Comparison of ENCODE assay signal across 8 cellular contexts in the genomic region with DNA sequence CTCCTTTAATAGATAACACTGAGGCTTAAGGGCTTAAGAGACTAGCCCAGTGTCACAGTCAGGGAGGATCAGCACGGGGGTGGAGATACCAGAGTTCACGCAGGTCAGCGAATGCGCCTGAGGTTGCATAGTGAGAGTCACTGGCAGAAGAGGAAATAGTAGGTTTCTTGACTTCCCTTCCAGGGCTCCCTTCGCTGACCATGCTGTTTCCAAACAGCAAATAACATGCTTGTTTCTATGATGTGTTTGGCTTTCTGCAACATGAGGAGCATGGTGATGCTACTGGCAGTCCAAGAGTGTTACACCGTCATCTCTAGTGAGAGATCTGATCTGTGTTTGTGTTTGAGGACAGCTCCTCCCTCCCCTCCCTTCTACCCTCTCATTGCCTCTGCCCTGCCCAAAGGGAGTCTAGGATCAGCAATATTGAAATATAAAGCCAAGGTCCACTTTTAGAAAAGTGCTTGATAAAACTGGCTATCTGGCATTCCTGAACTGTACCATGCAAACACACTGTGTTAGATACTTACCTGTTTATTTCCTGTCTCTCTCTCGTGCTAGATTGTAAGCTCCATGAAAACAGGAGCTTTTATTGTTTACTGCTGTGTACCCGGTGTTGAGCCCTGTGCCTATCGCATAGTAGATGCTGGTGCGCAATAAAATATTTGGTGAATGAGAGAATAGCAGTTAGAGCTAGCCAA. TPM values are rescaled to one million over a fixed set of nuclear protein-coding genes. Genes with fewer than 3 reads are reported as not detected.
DNase-seq lines count a peak whose midpoint lies in the region; ATAC-seq, FAIRE-seq and TF ChIP-seq lines count a peak whose summit lies in the region.

No MANE protein-coding gene starts in this region.

- in situ Hi-C loops in IMR-90 (cut with MboI; ENCODE audit: low sequenced_read_pairs): no loop called here

- peaks cover 84% of the 10 kb centered on the region for H3K4me1 Mint-ChIP-seq in activated naive CD8-positive, alpha-beta T cell (ENCODE audit: low read depth)
- H3K4me1 Mint-ChIP-seq in neural crest cell: peaks cover 56% of the 10 kb centered on the region

- peak overlapping the region; percentile 34; the same call in 1 of the 2 replicates for H2AK5ac ChIP-seq in IMR-90 (ENCODE audit: low read depth, low read length)

- H3K4me2 ChIP-seq in IMR-90 (ENCODE audit: low read depth, low read length): no peak overlapping the region

- no peak overlapping the region for H3K9ac ChIP-seq in IMR-90 (ENCODE audit: low read depth, low read length)

- 93% methylated on average over 6 of the region's 10 CpGs; no CpG with 5 or more reads in 1 of the 2 experiments for whole genome bisulfite sequencing in IMR-90 (ENCODE audit: extremely low coverage in 2 of 2, insufficient read length in 1 of 2), 2 experiments

- no peak overlapping the region for H3K56ac ChIP-seq in IMR-90 (ENCODE audit: extremely low read depth, insufficient read depth, low read length)

- H3K36me3 Mint-ChIP-seq in activated naive CD8-positive, alpha-beta T cell: peaks cover 5% of the 10 kb centered on the region
- peaks cover 15% of the 10 kb centered on the region for H3K36me3 Mint-ChIP-seq in neural crest cell (ENCODE audit: low read depth)

- peak overlapping the region; percentile 42; the same call in 1 of the 2 replicates for H3K18ac ChIP-seq in IMR-90 (ENCODE audit: low read depth, low read length)

- H2BK5ac ChIP-seq in IMR-90 (ENCODE audit: low read depth, low read length, poor library complexity, severe bottlenecking): no peak overlapping the region

- H3K36me3 ChIP-seq in IMR-90 (ENCODE audit: control insufficient read depth, insufficient read depth, low read length): peaks cover 7% of the 10 kb centered on the region

- no TSS peak for BruUV-seq in IMR-90 (replicated peaks; lab: Mats Ljungman, UMichigan)

- H4K91ac ChIP-seq in IMR-90 (ENCODE audit: insufficient read depth, low read depth, low read length): no peak overlapping the region

- H3K4me3 Mint-ChIP-seq in activated naive CD8-positive, alpha-beta T cell: peak overlapping the region; percentile 62
- no peak overlapping the region for H3K4me3 Mint-ChIP-seq in neural crest cell

- peaks cover 27% of the 10 kb centered on the region; the same call in 1 of the 2 replicates for H4K20me1 ChIP-seq in IMR-90 (ENCODE audit: insufficient read depth, low read length)

- peak overlapping the region; percentile 54; the same call in 1 of the 2 replicates for H3K23ac ChIP-seq in IMR-90 (ENCODE audit: low read depth, low read length)

- no peak overlapping the region for H2BK120ac ChIP-seq in IMR-90 (ENCODE audit: low read depth, low read length)

- no peaks in the 10 kb centered on the region for H3K9me3 ChIP-seq in IMR-90 (ENCODE audit: control insufficient read depth, insufficient read depth, low read length)

- H2BK15ac ChIP-seq in IMR-90 (ENCODE audit: low read depth, low read length): peak overlapping the region; percentile 70; the same call in 1 of the 3 replicates

- H2AFZ ChIP-seq in IMR-90 (replicated peaks; ENCODE audit: low read length, poor library complexity): no peak overlapping the region

- no peaks in the 10 kb centered on the region for H3K27me3 ChIP-seq in IMR-90 (ENCODE audit: control insufficient read depth, insufficient read depth, low read length)

- no peak for FAIRE-seq in GM12891 (lab: Jason Lieb, UNC)

- no peak overlapping the region for H2AK9ac ChIP-seq in IMR-90 (replicated peaks; ENCODE audit: low read depth, low read length, poor library complexity)

- H4K8ac ChIP-seq in IMR-90 (ENCODE audit: low read depth in 2 of 2, low read length in 2 of 2): no peak overlapping the region

- peak overlapping the region; percentile 62; the same call in 1 of the 2 replicates for H3K14ac ChIP-seq in IMR-90 (replicated peaks; ENCODE audit: low read depth, low read length)

- H3K27ac Mint-ChIP-seq in activated naive CD8-positive, alpha-beta T cell: peak overlapping the region; percentile 82
- H3K27ac Mint-ChIP-seq in neural crest cell (ENCODE audit: unreplicated experiment): peak overlapping the region; percentile 23

- H3K4me1 ChIP-seq in IMR-90 (ENCODE audit: control insufficient read depth, insufficient read depth, low read length): peaks cover 11% of the 10 kb centered on the region

- POLR2A ChIA-PET in IMR-90 (lab: Charles Lee; ENCODE audit: unreplicated experiment): no interaction called here

- H3K79me1 ChIP-seq in IMR-90 (ENCODE audit: low read depth in 1 of 2, low read length in 2 of 2): peaks cover 39 to 71% of the 10 kb centered on the region in 2 experiments

- H2BK20ac ChIP-seq in IMR-90 (ENCODE audit: low read depth, low read length): no peak overlapping the region

- TF ChIP-seq RAD21 in IMR-90 (IDR thresholded peaks at IDR 0.05; ENCODE audit: low read length): no peak

- H3K9me1 ChIP-seq in IMR-90 (ENCODE audit: insufficient read depth, low read length): peaks cover 10% of the 10 kb centered on the region

- no peak overlapping the region for H4K5ac ChIP-seq in IMR-90 (ENCODE audit: low read depth, low read length)

- TF ChIP-seq CTCF in IMR-90 (conservative IDR thresholded peaks at IDR 0.05; ENCODE audit: low read depth, low read length): no peak
- TF ChIP-seq CTCF in neural crest cell (conservative IDR thresholded peaks at IDR 0.05): no peak

- intact Hi-C loops in IMR-90 (cut with micrococcal nuclease): no loop called here

- dilution Hi-C loops in IMR-90 (cut with HindIII; ENCODE audit: low sequenced_read_pairs, unreplicated experiment): no loop called here

- H3K4me3 ChIP-seq in IMR-90 (ENCODE audit: insufficient read depth, low read depth, low read length): no peak overlapping the region

- DNase-seq in IMR-90: no peak
- no peak for DNase-seq in neural crest cell (ENCODE audit: low read depth, low spot score)
- DNase-seq in GM12891 (ENCODE audit: insufficient read length, low spot score): no peak
- DNase-seq in NCI-H226: no peak
- DNase-seq in NCI-H2171 (lab: John Stamatoyannopoulos, UW): no peak
- no peak for DNase-seq in NAMALWA (ENCODE audit: low spot score)

- H3K27me3 Mint-ChIP-seq in activated naive CD8-positive, alpha-beta T cell: no peaks in the 10 kb centered on the region
- H3K27me3 Mint-ChIP-seq in neural crest cell (ENCODE audit: low read depth): no peaks in the 10 kb centered on the region

- H3K9me3 Mint-ChIP-seq in activated naive CD8-positive, alpha-beta T cell (ENCODE audit: low read depth): no peaks in the 10 kb centered on the region
- H3K9me3 Mint-ChIP-seq in neural crest cell: no peaks in the 10 kb centered on the region

- TF ChIP-seq POLR2A in IMR-90 (IDR thresholded peaks at IDR 0.05; ENCODE audit: low read depth, low read length) (no peak), GM12891 (IDR thresholded peaks at IDR 0.05; ENCODE audit: low read depth, low read length) (no peak)

- peak; percentile 70 for ATAC-seq in GM21423 (IDR thresholded peaks at IDR 0.05; ENCODE audit: unreplicated experiment)
- no peak for ATAC-seq in IMR-90 (ENCODE audit: low read depth)

- H3K4ac ChIP-seq in IMR-90 (ENCODE audit: low read depth, low read length): peak overlapping the region; percentile 18; the same call in 1 of the 2 replicates

- no peak overlapping the region for H3K27ac ChIP-seq in IMR-90 (ENCODE audit: insufficient read depth, low read length)

- CTCF ChIA-PET in IMR-90 (lab: Yijun Ruan, JAX): interaction anchor here (1.0 to 1.1 kb wide), 2 partner anchors 18 to 121 kb away, joined by 3 read pairs; no protein-coding TSS in a partner anchor

TF ChIP-seq in IMR-90, 13 proteins besides CTCF, POLR2A, EP300 and RAD21:
- no peak for TF ChIP-seq NFE2L2 (IDR thresholded peaks at IDR 0.05; ENCODE audit: low read depth, low read length)
- no peak for TF ChIP-seq RFX5 (IDR thresholded peaks at IDR 0.05; ENCODE audit: low read depth, low read length)
- no peak for TF ChIP-seq CHD1 (IDR thresholded peaks at IDR 0.05; ENCODE audit: low read depth, low read length)
- TF ChIP-seq MAFK (IDR thresholded peaks at IDR 0.05; ENCODE audit: low read depth, low read length): no peak
- TF ChIP-seq CEBPB (IDR thresholded peaks at IDR 0.05; ENCODE audit: low read depth, low read length): no peak
- no peak for TF ChIP-seq ELK1 (IDR thresholded peaks at IDR 0.05; ENCODE audit: borderline replicate concordance, low read depth, low read length)
- no peak for TF ChIP-seq FOS (IDR thresholded peaks at IDR 0.05; ENCODE audit: low read depth, low read length)

TF ChIP-seq in GM12891, 5 proteins besides CTCF, POLR2A, EP300 and RAD21:
- TF ChIP-seq SPI1 (IDR thresholded peaks at IDR 0.05; ENCODE audit: low read depth, low read length): no peak
- TF ChIP-seq PAX5 (IDR thresholded peaks at IDR 0.05; ENCODE audit: insufficient read depth, low read length, severe bottlenecking): no peak
- TF ChIP-seq POU2F2 (IDR thresholded peaks at IDR 0.05; ENCODE audit: low read depth, low read length): no peak
- no peak for TF ChIP-seq POLR2AphosphoS5 (IDR thresholded peaks at IDR 0.05; ENCODE audit: low read depth, low read length)
- no peak for TF ChIP-seq TAF1 (IDR thresholded peaks at IDR 0.05; ENCODE audit: low read depth, low read length)

RNA-seq across cellular contexts. Expression of gene TLE4, which starts 12.3 kb away (rescaled TPM):
- total RNA-seq in IMR-90 (2012; rRNA removed) (76.9 and 78.1 TPM in 2 replicates), neural crest cell (83.4 and 85.8 TPM in 2 replicates)
- 68.0 and 69.3 TPM in 2 replicates for polyA plus RNA-seq in IMR-90 (2012; rRNA removed)
- polyA plus RNA-seq in IMR-90 (2012; cell fraction: cytosol; rRNA removed): 39.6 and 53.9 TPM in 2 replicates
- 105 and 128 TPM in 2 replicates for polyA plus RNA-seq in IMR-90 (2012; cell fraction: nucleus; rRNA removed; ENCODE audit: low replicate concordance)
- polyA plus RNA-seq in GM12891 (2012; ENCODE audit: low read depth, missing spikeins): 1.6 TPM
